27 cellular contexts compared by ENCODE assay signal in genomic region chr15:53171571-53171970, GRCh38.
"Had no signal": no experiment of that assay in that cellular context is flagged by ENCODE, and none has a peak within 500 bp of the region (broad histone marks: within the 10 kb centered on the region; RNA-seq: fewer than 3 reads in every experiment).

No MANE protein-coding gene starts in this region.

- H3K4me1 ChIP-seq: colonic mucosa, esophagus muscularis mucosa, esophagus squamous epithelium, foreskin keratinocyte, gastrocnemius medialis, gastroesophageal sphincter, heart left ventricle, heart right ventricle had no signal

- H3K4me3 Mint-ChIP-seq: dendritic cell treated with granulocyte-macrophage colony-stimulating factor and Interleukin-4, amounts not matched to agents 40 ng/mL and 50 ng/mL, for 4 days; endodermal cell had no signal

- H3K9me3 ChIP-seq: colonic mucosa, esophagus muscularis mucosa, esophagus squamous epithelium, gastrocnemius medialis, gastroesophageal sphincter, heart left ventricle, heart right ventricle had no signal

- H3K36me3 ChIP-seq: colonic mucosa, esophagus muscularis mucosa, esophagus squamous epithelium, gastrocnemius medialis, gastroesophageal sphincter, heart left ventricle, heart right ventricle had no signal

- H3K27me3 ChIP-seq: colonic mucosa, esophagus muscularis mucosa, esophagus squamous epithelium, foreskin keratinocyte, gastrocnemius medialis, heart left ventricle had no signal

- ATAC-seq: esophagus mucosa, foreskin keratinocyte, gastrocnemius medialis, gastroesophageal sphincter, heart left ventricle, heart right ventricle had no signal

- DNase-seq: colonic mucosa; cortex of kidney; dermis blood vessel endothelial cell; dorsolateral prefrontal cortex; effector CD4-positive, alpha-beta T cell; effector CD8-positive, alpha-beta T cell; effector memory CD4-positive, alpha-beta T cell; endodermal cell; erythroblast; esophagus squamous epithelium; foreskin fibroblast; foreskin keratinocyte; foreskin melanocyte; gastrocnemius medialis; glutamatergic neuron; head of caudate nucleus; heart left ventricle; heart right ventricle had no signal

- H3K27me3 Mint-ChIP-seq: dendritic cell treated with granulocyte-macrophage colony-stimulating factor and Interleukin-4, amounts not matched to agents 40 ng/mL and 50 ng/mL, for 4 days had no signal

- FAIRE-seq: colon, endometrium, endothelial cell of umbilical vein had no signal

- H3K27ac Mint-ChIP-seq: dendritic cell treated with granulocyte-macrophage colony-stimulating factor and Interleukin-4, amounts not matched to agents 40 ng/mL and 50 ng/mL, for 4 days; endodermal cell had no signal

- H3K9me3 Mint-ChIP-seq: dendritic cell treated with granulocyte-macrophage colony-stimulating factor and Interleukin-4, amounts not matched to agents 40 ng/mL and 50 ng/mL, for 4 days; endodermal cell had no signal

- H3K27ac ChIP-seq: colonic mucosa, coronary artery, dorsolateral prefrontal cortex, epithelial cell of prostate, esophagus muscularis mucosa, esophagus squamous epithelium, foreskin keratinocyte, gastrocnemius medialis, gastroesophageal sphincter, heart left ventricle, heart right ventricle had no signal

- H3K4me3 ChIP-seq: colonic mucosa, coronary artery, dorsolateral prefrontal cortex, esophagus muscularis mucosa, esophagus squamous epithelium, gastrocnemius medialis, gastroesophageal sphincter, heart left ventricle, heart right ventricle had no signal
